Comparison of ENCODE assay signal across 8 cellular contexts in the genomic region with DNA sequence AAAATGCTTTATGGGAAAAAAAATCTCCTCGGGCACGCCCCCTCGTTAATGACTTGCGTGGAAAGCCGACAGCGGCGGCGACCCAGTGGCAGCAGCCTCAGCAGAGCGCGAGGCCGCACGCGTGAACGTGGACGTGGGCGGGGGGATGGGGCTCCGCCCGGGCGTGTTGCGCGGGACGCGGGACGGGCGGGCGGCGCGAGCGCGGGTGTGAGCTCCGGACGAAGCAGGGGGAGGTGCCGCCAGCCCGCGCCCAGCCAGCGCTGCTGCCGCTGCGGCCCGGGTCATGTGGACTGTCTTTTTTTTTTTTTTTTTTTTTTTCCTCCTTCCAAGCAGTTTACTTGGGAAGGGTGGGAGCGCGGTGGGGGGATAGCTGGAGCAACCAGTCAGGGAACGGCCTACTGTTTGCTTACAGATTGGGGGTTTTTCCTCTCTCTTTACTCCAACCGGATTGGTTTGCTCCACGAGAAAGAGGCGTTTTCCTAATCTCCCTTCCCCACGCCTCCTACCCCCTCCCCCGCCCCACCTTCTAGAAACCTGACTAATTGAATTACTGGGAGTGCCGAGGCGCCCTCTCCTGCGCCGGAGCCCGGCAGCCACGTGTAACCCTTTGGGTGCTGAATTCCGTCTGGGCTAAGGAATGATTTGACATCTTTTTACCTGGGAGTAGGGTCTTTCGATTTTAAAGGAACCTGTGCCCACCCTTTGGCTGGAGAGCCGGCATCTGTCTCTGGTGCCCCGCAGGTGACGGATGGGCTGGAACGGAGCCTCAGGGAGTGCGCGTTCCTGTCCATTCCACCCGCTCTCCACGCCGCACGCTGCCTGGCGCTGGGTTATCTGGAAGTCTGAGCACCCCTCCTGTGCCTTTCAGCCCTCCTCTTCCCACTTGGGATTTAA. TPM values are rescaled to one million over a fixed set of nuclear protein-coding genes. Genes with fewer than 3 reads are reported as not detected.
DNase-seq lines count a peak whose midpoint lies in the region; ATAC-seq, FAIRE-seq and TF ChIP-seq lines count a peak whose summit lies in the region.

No MANE protein-coding gene starts in this region.

- peak; percentile 40 for ATAC-seq in GM12878
- no peak for ATAC-seq in GM18517 (IDR thresholded peaks at IDR 0.05; ENCODE audit: unreplicated experiment)
- no peak for ATAC-seq in GM19395 (IDR thresholded peaks at IDR 0.05; ENCODE audit: unreplicated experiment)

- CTCF ChIA-PET in OCI-LY7 (lab: Charles Lee; ENCODE audit: unreplicated experiment) (interaction anchor here (0.6 kb wide), 1 partner anchor 324 kb away, joined by 4 read pairs; no protein-coding TSS in a partner anchor), GM12878 (lab: Yijun Ruan, JAX) (interaction anchor here (0.6 to 1.4 kb wide), 2 partner anchors 11 to 196 kb away, joined by 3 read pairs; no protein-coding TSS in a partner anchor)

- TF ChIP-seq EP300 in GM12878 (IDR thresholded peaks at IDR 0.05; ENCODE audit: borderline replicate concordance in 1 of 2, control insufficient read depth in 1 of 2, low read depth in 2 of 2, low read length in 2 of 2) = no peak

- H3K79me2 ChIP-seq in DOHH2 (ENCODE audit: control insufficient read depth, low read length) = no peaks in the 10 kb centered on the region
- H3K79me2 ChIP-seq in OCI-LY7 (ENCODE audit: insufficient read depth, low read depth, low read length) = no peaks in the 10 kb centered on the region
- peaks cover 36% of the 10 kb centered on the region for H3K79me2 ChIP-seq in GM12878 (ENCODE audit: control insufficient read depth, insufficient read depth, low read length)
- H3K79me2 ChIP-seq in trophoblast cell (ENCODE audit: control insufficient read depth, insufficient read depth, low read length, poor library complexity) = peaks cover 8% of the 10 kb centered on the region

- POLR2A ChIA-PET in OCI-LY7 (lab: Charles Lee) = interaction anchor here (0.6 to 1.0 kb wide), 9 partner anchors 17 to 567 kb away, joined by 3 to 5 read pairs (median 3); no protein-coding TSS in a partner anchor
- POLR2A ChIA-PET in GM12878 (lab: Charles Lee) = interaction anchor here (0.6 to 0.7 kb wide), 4 partner anchors 102 to 178 kb away, joined by 3 to 5 read pairs (median 4); no protein-coding TSS in a partner anchor

- H3K4me2 ChIP-seq in DOHH2 (ENCODE audit: low read length) (peak overlapping the region; percentile 68; the same call in 1 of the 2 replicates), OCI-LY7 (ENCODE audit: low read length) (peak overlapping the region; percentile 95), GM12878 (ENCODE audit: control insufficient read depth, insufficient read depth) (peak overlapping the region; percentile 88), trophoblast cell (ENCODE audit: low read length) (peak overlapping the region; percentile 93)

- SMC1A ChIA-PET in GM12878 (lab: Charles Lee; ENCODE audit: uncharacterized antibody, unreplicated experiment) = interaction anchor here (0.7 to 1.5 kb wide), 5 partner anchors 9 to 307 kb away, joined by 3 to 4 read pairs (median 3); no protein-coding TSS in a partner anchor

- H2AFZ ChIP-seq in OCI-LY7 (ENCODE audit: low read length) (peak overlapping the region; percentile 97), GM12878 (ENCODE audit: control insufficient read depth, low read depth, low read length) (peak overlapping the region; percentile 63), trophoblast cell (ENCODE audit: insufficient read depth, low read length, poor library complexity) (peak overlapping the region; percentile 53)

- DNase-seq in HuH-7.5 (ENCODE audit: low spot score) (peak; percentile 91), OCI-LY7 (ENCODE audit: low spot score) (peak; percentile 67), GM12878 (ENCODE audit: low read depth, low spot score) (no peak), hepatic stellate cell (ENCODE audit: low spot score) (peak; percentile 73), trophoblast cell (peak; percentile 70 to 82)

- no peak for FAIRE-seq in GM12878 (lab: Jason Lieb, UNC)

- H3K27me3 ChIP-seq in DOHH2 (ENCODE audit: control insufficient read depth, low read length) (peaks cover 31% of the 10 kb centered on the region), GM12878 (replicated peaks in 1 of 2; ENCODE audit: control insufficient read depth in 2 of 2, insufficient read depth in 2 of 2, low read length in 1 of 2) (peaks cover 0 to 4% of the 10 kb centered on the region in 2 experiments; a peak in 2 of 4 replicates), trophoblast cell (ENCODE audit: insufficient read depth, low read length) (no peaks in the 10 kb centered on the region)

- intact Hi-C loops in OCI-LY7 (cut with micrococcal nuclease; ENCODE audit: unreplicated experiment) = loop anchor here (1.0 to 5.0 kb wide), 8 partner anchors 100 to 568 kb away; no protein-coding TSS in a partner anchor
- intact Hi-C loops in GM12878 (cut with micrococcal nuclease; ENCODE audit: unreplicated experiment) = loop anchor here (1.0 to 10.0 kb wide), 12 partner anchors 100 to 988 kb away; no protein-coding TSS in a partner anchor

- no peak; the same call in 1 of the 2 replicates for TF ChIP-seq POLR2A in GM12878 (IDR thresholded peaks at IDR 0.05; ENCODE audit: low read depth, low read length)

- peak overlapping the region; percentile 44 for H2BK12ac ChIP-seq in trophoblast cell (ENCODE audit: low read length)

- in situ Hi-C loops in GM12878 (cut with MboI) = loop anchor here (10.0 kb wide), 1 partner anchor 568 kb away; no protein-coding TSS in a partner anchor

- H3K23ac ChIP-seq in trophoblast cell (ENCODE audit: low read length) = no peak overlapping the region

- peak overlapping the region; percentile 65; the same call in 1 of the 2 replicates for H3K9ac ChIP-seq in GM12878 (ENCODE audit: control insufficient read depth, insufficient read depth, low read length)
- H3K9ac ChIP-seq in trophoblast cell (ENCODE audit: low read length) = peak overlapping the region; percentile 73

- no peaks in the 10 kb centered on the region for H3F3A ChIP-seq in DOHH2 (ENCODE audit: control insufficient read depth, insufficient read depth)

- no peak overlapping the region for H3K4me3 ChIP-seq in DOHH2 (ENCODE audit: low read length)
- peak overlapping the region; percentile 74 for H3K4me3 ChIP-seq in OCI-LY7 (ENCODE audit: low read depth, low read length, poor library complexity, severe bottlenecking)
- peak overlapping the region; percentile 69 for H3K4me3 ChIP-seq in GM12878
- peak overlapping the region; percentile 86 for H3K4me3 ChIP-seq in trophoblast cell (ENCODE audit: low read depth, low read length)

- RAD21 ChIA-PET in GM12878 (lab: Charles Lee; ENCODE audit: unreplicated experiment) = interaction anchor here (0.6 to 2.1 kb wide), 6 partner anchors 11 to 185 kb away, joined by 3 to 8 read pairs (median 4); no protein-coding TSS in a partner anchor

- H3K4ac ChIP-seq in trophoblast cell (ENCODE audit: low read depth, low read length) = no peak overlapping the region

- peak overlapping the region; percentile 68 for H2BK120ac ChIP-seq in trophoblast cell (ENCODE audit: insufficient read depth, low read length, poor library complexity)

- peaks cover 24% of the 10 kb centered on the region for H3K79me1 ChIP-seq in trophoblast cell (ENCODE audit: low read length)

- peak overlapping the region; percentile 48 for H4K8ac ChIP-seq in trophoblast cell (ENCODE audit: low read depth, low read length)

- H3K36me3 ChIP-seq in DOHH2 (ENCODE audit: control insufficient read depth, low read length) = no peaks in the 10 kb centered on the region
- H3K36me3 ChIP-seq in OCI-LY7 (ENCODE audit: insufficient read depth, low read length) = no peaks in the 10 kb centered on the region
- no peaks in the 10 kb centered on the region for H3K36me3 ChIP-seq in GM12878 (ENCODE audit: control insufficient read depth in 2 of 2, insufficient read depth in 2 of 2, low read length in 1 of 2)
- no peaks in the 10 kb centered on the region for H3K36me3 ChIP-seq in trophoblast cell (ENCODE audit: control insufficient read depth in 1 of 2, insufficient read depth in 2 of 2, low read length in 2 of 2)

- WGBS in GM12878 (ENCODE audit: insufficient coverage, insufficient replicate concordance, low lambda C conversion rate, missing lambda C conversion rate) = 17% methylated on average over 49 of the region's 66 CpGs
- no CpG with 5 or more reads among the region's 66 CpGs for WGBS in trophoblast cell (ENCODE audit: extremely low coverage, insufficient coverage, insufficient read length)

- H4K91ac ChIP-seq in trophoblast cell (ENCODE audit: low read depth, low read length) = peak overlapping the region; percentile 91

- H3K14ac ChIP-seq in trophoblast cell (ENCODE audit: low read length) = peak overlapping the region; percentile 41

- TF ChIP-seq RAD21 in GM12878 (IDR thresholded peaks at IDR 0.05; ENCODE audit: insufficient read depth, low read depth, low read length) = no peak

- H4K20me1 ChIP-seq in DOHH2 (ENCODE audit: control insufficient read depth, insufficient read depth, low read depth, low read length) = no peaks in the 10 kb centered on the region
- H4K20me1 ChIP-seq in OCI-LY7 (ENCODE audit: insufficient read depth, low read length) = no peaks in the 10 kb centered on the region
- no peaks in the 10 kb centered on the region for H4K20me1 ChIP-seq in GM12878 (ENCODE audit: control insufficient read depth, insufficient read depth)

- H3K18ac ChIP-seq in trophoblast cell (ENCODE audit: low read length) = peak overlapping the region; percentile 63

- BruUV-seq in OCI-LY7 (replicated peaks; lab: Mats Ljungman, UMichigan) (no TSS peak), GM12878 (replicated peaks; lab: Mats Ljungman, UMichigan) (no TSS peak)

- TF ChIP-seq CTCF in DOHH2 (IDR thresholded peaks at IDR 0.05; ENCODE audit: low read depth, low read length, poor library complexity, severe bottlenecking) (no peak), OCI-LY7 (conservative IDR thresholded peaks at IDR 0.05; ENCODE audit: low read length) (no peak), GM12878 (IDR thresholded peaks at IDR 0.05 in 2 of 3, conservative IDR thresholded peaks at IDR 0.05 in 1 of 3; ENCODE audit: control insufficient read depth in 2 of 3, extremely low read depth in 1 of 3, insufficient read depth in 1 of 3, low read depth in 3 of 3, low read length in 3 of 3) (peak in 1 of 3 experiments; percentile 4; a peak in 1 of 6 replicates)

- H3K9me3 ChIP-seq in DOHH2 (ENCODE audit: control insufficient read depth, insufficient read depth, low read length) = no peaks in the 10 kb centered on the region
- no peaks in the 10 kb centered on the region for H3K9me3 ChIP-seq in OCI-LY7 (ENCODE audit: low read length)
- H3K9me3 ChIP-seq in GM12878 (replicated peaks; ENCODE audit: control insufficient read depth, insufficient read depth, low read length) = no peaks in the 10 kb centered on the region
- H3K9me3 ChIP-seq in trophoblast cell (ENCODE audit: insufficient read depth, low read depth, low read length) = no peaks in the 10 kb centered on the region

- H4K12ac ChIP-seq in trophoblast cell (ENCODE audit: low read depth, low read length) = peak overlapping the region; percentile 51

- peak overlapping the region; percentile 85 for H2BK5ac ChIP-seq in trophoblast cell (ENCODE audit: low read depth, low read length, poor library complexity)

- H2AK5ac ChIP-seq in trophoblast cell (ENCODE audit: low read length) = no peak overlapping the region

- H3K4me1 ChIP-seq in DOHH2 (ENCODE audit: control insufficient read depth, low read length) (peaks cover 6% of the 10 kb centered on the region), OCI-LY7 (ENCODE audit: insufficient read depth, low read length, poor library complexity, severe bottlenecking) (peaks cover 25% of the 10 kb centered on the region), GM12878 (ENCODE audit: control insufficient read depth, insufficient read depth, low read length) (peaks cover 10% of the 10 kb centered on the region), trophoblast cell (ENCODE audit: control insufficient read depth in 1 of 2, insufficient read depth in 2 of 2, low read length in 2 of 2) (peaks cover 0 to 2% of the 10 kb centered on the region in 2 experiments)

- H3K9me2 ChIP-seq in DOHH2 (replicated peaks; ENCODE audit: control insufficient read depth, low read length) (no peaks in the 10 kb centered on the region), OCI-LY7 (ENCODE audit: insufficient read depth, low read length) (no peaks in the 10 kb centered on the region)

- H3K27ac ChIP-seq in DOHH2 (ENCODE audit: low read depth, low read length) (no peak overlapping the region), OCI-LY7 (ENCODE audit: low read depth, low read length, poor library complexity, severe bottlenecking) (peak overlapping the region; percentile 28), GM12878 (ENCODE audit: control insufficient read depth, insufficient read depth) (0 out of 2 replicates have a peak overlapping the region, but pooled peaks have one; percentile 26), trophoblast cell (ENCODE audit: low read depth, low read length) (peak overlapping the region; percentile 89)

RNA-seq across cellular contexts. Expression of a gene that starts 1.7 kb away (rescaled TPM):
- total RNA-seq in OCI-LY7 (2014; rRNA removed; shearing (Covaris generic)) = 1.1 and 2.1 TPM in 2 replicates
- total RNA-seq in OCI-LY7 (2022) (3.1 and 3.6 TPM in 2 replicates), GM12878 (2014; rRNA removed) (2.6 and 3.7 TPM in 2 replicates), GM12878 (2014; rRNA removed; fragmentation: Illumina TruSeq; extraction: Trizol) (3.7 and 4.0 TPM in 2 replicates), GM12878 (2021) (11.4 and 13.5 TPM in 2 replicates)
- total RNA-seq in GM12878 (2013; cell fraction: nucleolus; rRNA removed) = 67.7 and 72.6 TPM in 2 replicates
- 13.2 TPM for polyA plus RNA-seq in GM12878 (2011; ENCODE audit: low read depth)
- polyA plus RNA-seq in GM12878 (2011; rRNA removed) (0.09 and 0.19 TPM in 2 replicates), GM12878 (2014; fragmentation: Illumina TruSeq; extraction: Trizol) (3.8 and 4.6 TPM in 2 replicates), GM12878 (2014; fragmentation: Nextera tagmentation; extraction: Ambion mirVana) (1 to 10 TPM; 2.1 to 7.6 TPM), GM12878 (2014; rRNA removed) (1.5 and 1.6 TPM in 2 replicates), GM12878 (2016; fragmentation: Nextera tagmentation; extraction: Ambion mirVana) (10 to 100 TPM in 1 of 2 experiments, 1 to 10 TPM in 1; 9.8 to 12.6 TPM)
- polyA plus RNA-seq in GM12878 (2011; cell fraction: cytosol; rRNA removed) = 0.05 and 0.31 TPM in 2 replicates
- 0.27 and 0.67 TPM in 2 replicates for polyA plus RNA-seq in GM12878 (2011; cell fraction: nucleus; rRNA removed)
- 3.3 and 4.4 TPM in 2 replicates for polyA plus RNA-seq in GM12878 (2012)
- 0.29 and 0.88 TPM in 2 replicates for polyA minus RNA-seq in GM12878 (2011; rRNA and poly(A)+ RNA removed)
- 0.21 TPM in 1 of 2 replicates, not detected in the other for polyA minus RNA-seq in GM12878 (2011; cell fraction: cytosol; rRNA and poly(A)+ RNA removed)
- 1.1 and 2.1 TPM in 2 replicates for polyA minus RNA-seq in GM12878 (2011; cell fraction: nucleus; rRNA and poly(A)+ RNA removed)
- 10.5 and 10.9 TPM in 2 replicates for polyA plus RNA-seq in trophoblast cell (2013)
